Comparison of ENCODE assay signal across 14 cellular contexts in the genomic region with DNA sequence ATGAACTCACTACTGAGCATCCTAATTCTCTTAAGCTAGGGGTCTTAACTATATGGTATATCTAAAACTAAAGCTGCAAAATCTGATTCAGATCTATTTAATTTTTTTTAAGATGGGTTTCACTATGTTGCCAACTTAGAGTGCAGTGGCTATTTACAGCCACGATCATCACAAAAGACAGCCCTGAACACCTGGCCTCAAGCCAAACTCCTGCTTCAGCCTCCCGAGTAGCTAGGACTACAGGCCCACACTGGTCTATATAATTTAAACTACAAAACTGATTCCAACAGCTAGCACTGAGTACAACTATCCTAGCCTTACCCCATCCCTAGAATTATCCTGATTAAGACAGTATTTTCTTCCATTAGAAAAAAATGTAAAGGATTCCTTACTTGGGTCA. TPM values are rescaled to one million over a fixed set of nuclear protein-coding genes. Genes with fewer than 3 reads are reported as not detected.
DNase-seq lines count a peak whose midpoint lies in the region; ATAC-seq and TF ChIP-seq lines count a peak whose summit lies in the region.
"Had no signal": no experiment of that assay in that cellular context is flagged by ENCODE, and none has a peak within 500 bp of the region (broad histone marks: within the 10 kb centered on the region; RNA-seq: fewer than 3 reads in every experiment).

No MANE protein-coding gene starts in this region.

- H3K79me2 ChIP-seq in SK-N-SH (ENCODE audit: insufficient read depth) (peaks cover 93% of the 10 kb centered on the region), hepatocyte (peaks cover 77% of the 10 kb centered on the region)

- no peaks in the 10 kb centered on the region for H3K9me2 ChIP-seq in SK-N-SH
- H3K9me2 ChIP-seq in hepatocyte (replicated peaks; ENCODE audit: insufficient read depth), result no peaks in the 10 kb centered on the region

- no peak for ATAC-seq in GM18909 (IDR thresholded peaks at IDR 0.05; ENCODE audit: poor library complexity, unreplicated experiment)
- ATAC-seq: WTC11 had no signal

- H3K27ac ChIP-seq in SK-N-SH (ENCODE audit: low read depth in 2 of 2, low read length in 1 of 2), result no peak overlapping the region; a peak in 1 of 4 replicates
- no peak overlapping the region for H3K27ac ChIP-seq in hepatocyte
- H3K27ac ChIP-seq: BLaER1, vagina had no signal

- H3K4me2 ChIP-seq in SK-N-SH (no peak overlapping the region), hepatocyte (no peak overlapping the region)
- H3K4me2 ChIP-seq: BLaER1 had no signal

- no peak for TF ChIP-seq EP300 in SK-N-SH (IDR thresholded peaks at IDR 0.05; ENCODE audit: borderline replicate concordance in 1 of 2, low read depth in 1 of 2, low read length in 1 of 2)

- H3K9me3 Mint-ChIP-seq in activated CD4-positive, alpha-beta memory T cell treated with anti-CD3 and anti-CD28 coated beads, Interleukin-2, amount 10 ng/mL, durations not matched to agents 7 days and 5 days, result no peaks in the 10 kb centered on the region
- H3K9me3 Mint-ChIP-seq: WTC11 had no signal

- POLR2A ChIA-PET in SK-N-SH (lab: Yijun Ruan, JAX), result interaction anchor here (0.6 to 0.7 kb wide), 2 partner anchors 30 to 35 kb away, joined by 3 to 4 read pairs; no protein-coding TSS in a partner anchor
- POLR2A ChIA-PET in activated CD4-positive, alpha-beta memory T cell treated with anti-CD3 and anti-CD28 coated beads, Interleukin-2, amount 10 ng/mL, durations not matched to agents 7 days and 5 days (lab: Charles Lee), result no interaction called here

- no peaks in the 10 kb centered on the region for H3K9me3 ChIP-seq in BE2C
- H3K9me3 ChIP-seq in SK-N-SH, result no peaks in the 10 kb centered on the region
- H3K9me3 ChIP-seq in hepatocyte (ENCODE audit: low read depth), result no peaks in the 10 kb centered on the region
- H3K9me3 ChIP-seq: BLaER1, vagina had no signal

- peaks cover 23% of the 10 kb centered on the region for H3K36me3 Mint-ChIP-seq in activated CD4-positive, alpha-beta memory T cell treated with anti-CD3 and anti-CD28 coated beads, Interleukin-2, amount 10 ng/mL, durations not matched to agents 7 days and 5 days (ENCODE audit: low read depth)

- peaks cover 6% of the 10 kb centered on the region for H3F3A ChIP-seq in SK-N-SH (replicated peaks; ENCODE audit: insufficient read depth)

- TF ChIP-seq RAD21 in SK-N-SH (IDR thresholded peaks at IDR 0.05; ENCODE audit: low read length), result no peak

- H3K27me3 ChIP-seq in BE2C, result no peaks in the 10 kb centered on the region
- no peaks in the 10 kb centered on the region for H3K27me3 ChIP-seq in SK-N-SH (ENCODE audit: insufficient read depth)
- no peaks in the 10 kb centered on the region for H3K27me3 ChIP-seq in hepatocyte
- H3K27me3 ChIP-seq: BLaER1, vagina had no signal

- no peak for TF ChIP-seq CTCF in BE2C (IDR thresholded peaks at IDR 0.05; ENCODE audit: low read depth, low read length)
- TF ChIP-seq CTCF in SK-N-SH (IDR thresholded peaks at IDR 0.05), result no peak
- no peak for TF ChIP-seq CTCF in hepatocyte (IDR thresholded peaks at IDR 0.05; ENCODE audit: poor library complexity)

- no peaks in the 10 kb centered on the region for H3K36me3 ChIP-seq in BE2C
- H3K36me3 ChIP-seq in SK-N-SH (replicated peaks in 1 of 2; ENCODE audit: control insufficient read depth in 1 of 2, insufficient read depth in 2 of 2, low read length in 1 of 2), result peaks cover 0 to 25% of the 10 kb centered on the region in 2 experiments
- H3K36me3 ChIP-seq in hepatocyte (replicated peaks; ENCODE audit: insufficient read depth, low read depth), result no peaks in the 10 kb centered on the region

- no peak overlapping the region for H3K4me3 Mint-ChIP-seq in activated CD4-positive, alpha-beta memory T cell treated with anti-CD3 and anti-CD28 coated beads, Interleukin-2, amount 10 ng/mL, durations not matched to agents 7 days and 5 days
- H3K4me3 Mint-ChIP-seq: WTC11 had no signal

- no peak overlapping the region for H3K9ac ChIP-seq in SK-N-SH
- H3K9ac ChIP-seq: BLaER1 had no signal

- peak; percentile 63 for DNase-seq in BE2C
- DNase-seq in NCI-H1105 (lab: John Stamatoyannopoulos, UW), result peak; percentile 48
- DNase-seq in SK-N-SH, result peak; percentile 38
- peak; percentile 8 for DNase-seq in hepatocyte (ENCODE audit: low spot score)
- DNase-seq in activated CD4-positive, alpha-beta memory T cell treated with anti-CD3 and anti-CD28 coated beads, Interleukin-2, amount 10 ng/mL, durations not matched to agents 7 days and 5 days, result no peak
- no peak for DNase-seq in AG08395 (ENCODE audit: low spot score)
- no peak for DNase-seq in SKM-1 treated with dmso at 0.1 percent for 144 hours (lab: John Stamatoyannopoulos, UW; ENCODE audit: unreplicated experiment)
- DNase-seq: NCI-H1048; occipital lobe; stimulated activated CD4-positive, alpha-beta T cell treated with anti-CD3 and anti-CD28 coated beads, Interleukin-15, amount 100 ng/mL, for 24 hours had no signal

- peaks cover 1% of the 10 kb centered on the region for H3K4me1 Mint-ChIP-seq in activated CD4-positive, alpha-beta memory T cell treated with anti-CD3 and anti-CD28 coated beads, Interleukin-2, amount 10 ng/mL, durations not matched to agents 7 days and 5 days

- CTCF ChIA-PET in SK-N-SH (lab: Yijun Ruan, JAX), result no interaction called here
- CTCF ChIA-PET in activated CD4-positive, alpha-beta memory T cell treated with anti-CD3 and anti-CD28 coated beads, Interleukin-2, amount 10 ng/mL, durations not matched to agents 7 days and 5 days (lab: Charles Lee), result interaction anchor here (1.5 kb wide), 1 partner anchor 56 kb away, joined by 6 read pairs; no protein-coding TSS in a partner anchor

- H2AFZ ChIP-seq in SK-N-SH (ENCODE audit: low read depth) (no peak overlapping the region), hepatocyte (no peak overlapping the region)

- H3K4me3 ChIP-seq in BE2C (ENCODE audit: low read depth, low read length) (no peak overlapping the region), SK-N-SH (ENCODE audit: low read depth in 2 of 2, low read length in 1 of 2) (no peak overlapping the region), hepatocyte (no peak overlapping the region)
- H3K4me3 ChIP-seq: BLaER1, vagina had no signal

- WGBS in SK-N-SH (ENCODE audit: low lambda C conversion rate), result 33% methylated on average over 2 of the region's 2 CpGs
- WGBS in hepatocyte (ENCODE audit: low lambda C conversion rate, missing lambda C conversion rate), result 78% methylated on average over 2 of the region's 2 CpGs

- H3K27me3 Mint-ChIP-seq in activated CD4-positive, alpha-beta memory T cell treated with anti-CD3 and anti-CD28 coated beads, Interleukin-2, amount 10 ng/mL, durations not matched to agents 7 days and 5 days, result no peaks in the 10 kb centered on the region

- H4K20me1 ChIP-seq in SK-N-SH (ENCODE audit: insufficient read depth) (0 out of 2 replicates have a peak, but pooled peaks cover 6% of the 10 kb centered on the region), hepatocyte (ENCODE audit: insufficient read depth, poor library complexity, severe bottlenecking) (no peaks in the 10 kb centered on the region)

- H3K27ac Mint-ChIP-seq in activated CD4-positive, alpha-beta memory T cell treated with anti-CD3 and anti-CD28 coated beads, Interleukin-2, amount 10 ng/mL, durations not matched to agents 7 days and 5 days, result no peak overlapping the region
- H3K27ac Mint-ChIP-seq: WTC11 had no signal

- H3K4me1 ChIP-seq in BE2C (no peaks in the 10 kb centered on the region), SK-N-SH (ENCODE audit: control insufficient read depth in 1 of 2, insufficient read depth in 2 of 2, low read depth in 1 of 2, low read length in 1 of 2) (0 out of 4 replicates have a peak, but pooled peaks cover 0 to 6% of the 10 kb centered on the region in 2 experiments), hepatocyte (ENCODE audit: insufficient read depth) (no peaks in the 10 kb centered on the region)

TF ChIP-seq in SK-N-SH, 30 proteins besides CTCF, POLR2A, EP300 and RAD21:
- no peak for TF ChIP-seq IRF3 (IDR thresholded peaks at IDR 0.05; ENCODE audit: low read depth, low read length)
- peak; percentile 24; the same call in 1 of the 2 replicates for TF ChIP-seq NFIC (IDR thresholded peaks at IDR 0.05; ENCODE audit: borderline replicate concordance)
- no peak for TF ChIP-seq ZBTB33 (IDR thresholded peaks at IDR 0.05; ENCODE audit: borderline replicate concordance, low read depth)
- TF ChIP-seq MAX (IDR thresholded peaks at IDR 0.05; ENCODE audit: low read depth), result no peak

RNA-seq across cellular contexts. Expression of gene EIF4G3, which starts 37.1 kb away (rescaled TPM):
- 27.6 TPM for polyA plus RNA-seq in BE2C (2012; ENCODE audit: insufficient read depth, insufficient read length, low read depth)
- polyA plus RNA-seq in SK-N-SH (2012; rRNA removed), result 32.0 and 40.3 TPM in 2 replicates
- polyA plus RNA-seq in SK-N-SH (2012; cell fraction: cytosol; rRNA removed), result 37.3 and 41.3 TPM in 2 replicates
- polyA plus RNA-seq in SK-N-SH (2012; cell fraction: nucleus; rRNA removed), result 37.4 and 68.6 TPM in 2 replicates
- total RNA-seq in hepatocyte, result 42.2 and 48.5 TPM in 2 replicates
- polyA plus RNA-seq in hepatocyte, result 31.2 and 33.4 TPM in 2 replicates
- total RNA-seq in activated CD4-positive, alpha-beta memory T cell treated with anti-CD3 and anti-CD28 coated beads, Interleukin-2, amount 10 ng/mL, durations not matched to agents 7 days and 5 days, result 10 to 100 TPM; 48.1 to 49.2 TPM

Comparison
In these comparisons a context has a peak if more than half of its experiments do, and no peak if none do; other contexts are left out.
1. DNase-seq: peak in BE2C (single experiment), NCI-H1105 (single experiment), SK-N-SH (single experiment) and hepatocyte (single experiment); none in activated CD4-positive, alpha-beta memory T cell treated with anti-CD3 and anti-CD28 coated beads, Interleukin-2, amount 10 ng/mL, durations not matched to agents 7 days and 5 days (single experiment), AG08395 (single experiment) and SKM-1 treated with dmso at 0.1 percent for 144 hours (single experiment).